In genomic region chr12:89281534-89281857, GRCh38 we compare ENCODE assay signal across 1 cellular context.
TF ChIP-seq lines count a peak whose summit lies in the region.

No MANE protein-coding gene starts in this region.

TF ChIP-seq in endothelial cell of umbilical vein, 7 proteins besides CTCF, POLR2A, EP300 and RAD21 (continued from another document):
- TF ChIP-seq EZH2 (IDR thresholded peaks at IDR 0.05; ENCODE audit: borderline replicate concordance, low read depth, low read length, severe bottlenecking) (no peak), JUN (IDR thresholded peaks at IDR 0.05; ENCODE audit: borderline replicate concordance, insufficient read depth, insufficient read length, low read depth) (no peak), GATA2 (IDR thresholded peaks at IDR 0.05; ENCODE audit: insufficient read depth, insufficient read length, low read depth, low read length) (no peak), POLR2AphosphoS5 (IDR thresholded peaks at IDR 0.05; ENCODE audit: insufficient read depth, low read depth, low read length) (no peak)
